In genomic region chr12:109310247-109311125, GRCh38 we compare ENCODE assay signal across 8 cellular contexts. TPM values are rescaled to one million over a fixed set of nuclear protein-coding genes. Genes with fewer than 3 reads are reported as not detected.
DNase-seq lines count a peak whose midpoint lies in the region; ATAC-seq lines count a peak whose summit lies in the region.

No MANE protein-coding gene starts in this region.

- peak overlapping the region; percentile 46 to 92 (median 78) for H3K4me3 Mint-ChIP-seq in IgD-negative memory B cell
- H3K4me3 Mint-ChIP-seq in stimulated activated naive B cell treated with anti-CD40 and anti-IgM and Interleukin-4, amounts not matched to agents 10 μg/mL and 1 μg/mL and 100 μg/mL, for 72 hours, result peak overlapping the region; percentile 80

- peaks cover 0 to 44% (median 30%) of the 10 kb centered on the region in 11 experiments; a peak in 16 of 22 replicates for H4K20me1 ChIP-seq in BLaER1 treated with 17β-estradiol and CSF1 and Interleukin-3, amounts not matched to agents 10 nM and 100 nM

- peak; percentile 16 for DNase-seq in SW480 (ENCODE audit: low spot score)
- no peak for DNase-seq in stimulated activated naive B cell treated with anti-CD40 and anti-IgM and Interleukin-4, amounts not matched to agents 10 μg/mL and 1 μg/mL and 100 μg/mL, for 72 hours
- DNase-seq in amniotic stem cell (lab: John Stamatoyannopoulos, UW), result no peak
- no peak for DNase-seq in mesenteric fat pad (ENCODE audit: low spot score)
- no peak for DNase-seq in hippocampal formation (lab: John Stamatoyannopoulos, UW)

- H3K36me3 ChIP-seq in BLaER1 treated with 17β-estradiol and CSF1 and Interleukin-3, amounts not matched to agents 10 nM and 100 nM, result no peaks in the 10 kb centered on the region

- H3K4me3 ChIP-seq in BLaER1 treated with 17β-estradiol and CSF1 and Interleukin-3, amounts not matched to agents 10 nM and 100 nM, result peak overlapping the region; percentile 54 to 72 (median 62)
- H3K4me3 ChIP-seq in iPS-11a (ENCODE audit: low read depth, low read length), result peak overlapping the region; percentile 43

- H3K27ac Mint-ChIP-seq in IgD-negative memory B cell, result no peak overlapping the region
- H3K27ac Mint-ChIP-seq in stimulated activated naive B cell treated with anti-CD40 and anti-IgM and Interleukin-4, amounts not matched to agents 10 μg/mL and 1 μg/mL and 100 μg/mL, for 72 hours, result peak overlapping the region; percentile 57

- H3K4me2 ChIP-seq in BLaER1 treated with 17β-estradiol and CSF1 and Interleukin-3, amounts not matched to agents 10 nM and 100 nM, result peak overlapping the region; percentile 90 to 99 (median 96)

- H3K4me1 Mint-ChIP-seq in IgD-negative memory B cell, result peaks cover 6 to 8% (median 7%) of the 10 kb centered on the region in 3 donors
- H3K4me1 Mint-ChIP-seq in stimulated activated naive B cell treated with anti-CD40 and anti-IgM and Interleukin-4, amounts not matched to agents 10 μg/mL and 1 μg/mL and 100 μg/mL, for 72 hours, result peaks cover 10 to 18% of the 10 kb centered on the region in 2 donors

- H3K27me3 ChIP-seq in BLaER1 treated with 17β-estradiol and CSF1 and Interleukin-3, amounts not matched to agents 10 nM and 100 nM, result peaks cover 73 to 85% (median 80%) of the 10 kb centered on the region in 11 experiments

- peaks cover 61% of the 10 kb centered on the region for H3K27me3 Mint-ChIP-seq in IgD-negative memory B cell
- peaks cover 62 to 80% of the 10 kb centered on the region in 2 donors for H3K27me3 Mint-ChIP-seq in stimulated activated naive B cell treated with anti-CD40 and anti-IgM and Interleukin-4, amounts not matched to agents 10 μg/mL and 1 μg/mL and 100 μg/mL, for 72 hours

- H3K36me3 Mint-ChIP-seq in IgD-negative memory B cell, result no peaks in the 10 kb centered on the region
- no peaks in the 10 kb centered on the region for H3K36me3 Mint-ChIP-seq in stimulated activated naive B cell treated with anti-CD40 and anti-IgM and Interleukin-4, amounts not matched to agents 10 μg/mL and 1 μg/mL and 100 μg/mL, for 72 hours

- H3K9ac ChIP-seq in BLaER1 treated with 17β-estradiol and CSF1 and Interleukin-3, amounts not matched to agents 10 nM and 100 nM, result peak overlapping the region in 2 of 11 experiments; percentile 49 to 50; a peak in 3 of 22 replicates

- peak; percentile 56 to 71 for ATAC-seq in stimulated activated naive B cell treated with anti-CD40 and anti-IgM and Interleukin-4, amounts not matched to agents 10 μg/mL and 1 μg/mL and 100 μg/mL, for 72 hours (replicated peaks)

- H3K27ac ChIP-seq in BLaER1 treated with 17β-estradiol and CSF1 and Interleukin-3, amounts not matched to agents 10 nM and 100 nM, result no peak overlapping the region

- H3K4me1 ChIP-seq in BLaER1 treated with 17β-estradiol and CSF1 and Interleukin-3, amounts not matched to agents 10 nM and 100 nM, result peaks cover 4 to 20% (median 17%) of the 10 kb centered on the region in 10 experiments; a peak in 18 of 20 replicates

- no peaks in the 10 kb centered on the region for H3K9me3 Mint-ChIP-seq in IgD-negative memory B cell
- H3K9me3 Mint-ChIP-seq in stimulated activated naive B cell treated with anti-CD40 and anti-IgM and Interleukin-4, amounts not matched to agents 10 μg/mL and 1 μg/mL and 100 μg/mL, for 72 hours, result no peaks in the 10 kb centered on the region

- no peaks in the 10 kb centered on the region for H3K9me3 ChIP-seq in BLaER1 treated with 17β-estradiol and CSF1 and Interleukin-3, amounts not matched to agents 10 nM and 100 nM (replicated peaks in 1 of 11)

RNA-seq across cellular contexts. Expression of gene FOXN4, which starts 1.4 kb away (rescaled TPM):
- polyA plus RNA-seq in IgD-negative memory B cell, result not detected
- not detected for total RNA-seq in mesenteric fat pad

RNA-seq across cellular contexts. Expression of gene MYO1H, which starts 37.2 kb away (rescaled TPM):
- polyA plus RNA-seq in IgD-negative memory B cell, result not detected
- 0.10 TPM for total RNA-seq in mesenteric fat pad
